Comparison of ENCODE assay signal across 8 cellular contexts in the genomic region with DNA sequence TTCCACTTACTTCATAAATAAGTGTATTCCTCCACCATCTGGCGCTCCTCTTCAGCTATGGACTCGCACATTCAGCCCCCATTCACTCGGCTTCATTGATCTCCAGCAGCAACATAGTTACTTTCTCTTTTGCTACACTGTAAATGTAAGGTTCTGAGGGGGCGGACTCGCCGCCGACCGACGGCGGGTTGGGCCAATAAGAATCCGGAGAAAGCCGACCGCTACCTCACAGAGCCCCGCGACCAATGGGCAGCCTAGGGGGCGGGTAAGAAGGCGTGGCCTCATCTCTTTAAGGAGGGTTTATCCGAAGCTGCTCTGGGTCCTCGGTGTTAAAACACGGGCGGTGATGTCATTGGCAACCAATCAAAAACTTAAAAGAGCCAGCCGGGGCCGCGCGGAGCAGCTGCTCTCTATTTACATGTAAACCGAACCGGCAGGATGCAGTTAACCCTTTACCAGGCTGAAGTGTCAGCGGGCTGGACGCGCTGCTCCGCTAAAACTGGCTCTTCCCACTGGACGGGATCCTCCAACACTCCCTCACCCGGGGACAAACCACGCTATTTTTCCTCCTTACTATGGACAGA. TPM values are rescaled to one million over a fixed set of nuclear protein-coding genes. Genes with fewer than 3 reads are reported as not detected.
A peak's percentile ranks its signal among the peaks of the same experiment; 100 is the strongest.
DNase-seq lines count a peak whose midpoint lies in the region; ATAC-seq and TF ChIP-seq lines count a peak whose summit lies in the region.

DUSP10 (minus strand) TSS at position 119 of the 584 bp plus-strand sequence. CDS start 2,345 bp downstream, outside the sequence.

- intact Hi-C loops in left ventricle myocardium superior (cut with micrococcal nuclease), result no loop called here

- peak within 1 kb of the TSS; percentile 77 for H3K27ac Mint-ChIP-seq in T-helper 1 cell treated with Interleukin-12 subunit alpha and Interleukin-12 subunit beta and Interleukin-4 antibody, amounts not matched to agents 30 μg/mL and 1 μg/mL, for 36 hours
- peak within 1 kb of the TSS; percentile 94 for H3K27ac Mint-ChIP-seq in progenitor cell of endocrine pancreas

- peaks cover 26% of the 10 kb centered on the region for H3K36me3 Mint-ChIP-seq in T-helper 1 cell treated with Interleukin-12 subunit alpha and Interleukin-12 subunit beta and Interleukin-4 antibody, amounts not matched to agents 30 μg/mL and 1 μg/mL, for 36 hours (ENCODE audit: low read depth)
- H3K36me3 Mint-ChIP-seq in progenitor cell of endocrine pancreas (ENCODE audit: insufficient read depth), result peaks cover 19% of the 10 kb centered on the region

- peak; percentile 81 for ATAC-seq in GM18498 (IDR thresholded peaks at IDR 0.05; ENCODE audit: unreplicated experiment)
- peak; percentile 84 for ATAC-seq in HG02885 (IDR thresholded peaks at IDR 0.05; ENCODE audit: poor library complexity, unreplicated experiment)
- peak; percentile 93 for ATAC-seq in left ventricle myocardium superior

- peaks cover 33% of the 10 kb centered on the region for H3K4me1 Mint-ChIP-seq in T-helper 1 cell treated with Interleukin-12 subunit alpha and Interleukin-12 subunit beta and Interleukin-4 antibody, amounts not matched to agents 30 μg/mL and 1 μg/mL, for 36 hours (ENCODE audit: low read depth)
- peaks cover 15% of the 10 kb centered on the region for H3K4me1 Mint-ChIP-seq in progenitor cell of endocrine pancreas (ENCODE audit: low read depth)

- H3K9me3 Mint-ChIP-seq in T-helper 1 cell treated with Interleukin-12 subunit alpha and Interleukin-12 subunit beta and Interleukin-4 antibody, amounts not matched to agents 30 μg/mL and 1 μg/mL, for 36 hours, result no peaks in the 10 kb centered on the region
- no peaks in the 10 kb centered on the region for H3K9me3 Mint-ChIP-seq in progenitor cell of endocrine pancreas (ENCODE audit: low read depth)

- no peak within 1 kb of the TSS for H3K4me3 Mint-ChIP-seq in T-helper 1 cell treated with Interleukin-12 subunit alpha and Interleukin-12 subunit beta and Interleukin-4 antibody, amounts not matched to agents 30 μg/mL and 1 μg/mL, for 36 hours
- no peak within 1 kb of the TSS for H3K4me3 Mint-ChIP-seq in progenitor cell of endocrine pancreas (ENCODE audit: low read depth)

- no peak for TF ChIP-seq CTCF in progenitor cell of endocrine pancreas (IDR thresholded peaks at IDR 0.05; ENCODE audit: unreplicated experiment)

- DNase-seq in NCI-H1694 treated with DMSO at 0.1 percent for 48 hours (lab: John Stamatoyannopoulos, UW) (peak; percentile 99), amygdala (lab: John Stamatoyannopoulos, UW) (peak; percentile 56 to 99 (median 98)), left ventricle myocardium superior (peak; percentile 98), progenitor cell of endocrine pancreas (ENCODE audit: low spot score, unreplicated experiment) (peak; percentile 95), ureter (ENCODE audit: low spot score) (peak; percentile 99)

- H3K27me3 Mint-ChIP-seq in T-helper 1 cell treated with Interleukin-12 subunit alpha and Interleukin-12 subunit beta and Interleukin-4 antibody, amounts not matched to agents 30 μg/mL and 1 μg/mL, for 36 hours (ENCODE audit: low read depth), result no peaks in the 10 kb centered on the region
- H3K27me3 Mint-ChIP-seq in progenitor cell of endocrine pancreas, result no peaks in the 10 kb centered on the region

RNA-seq across cellular contexts. Expression of gene DUSP10, which starts in this region (rescaled TPM):
- 3.5 TPM for total RNA-seq in left ventricle myocardium superior
- total RNA-seq in progenitor cell of endocrine pancreas, result 9.3 and 10.2 TPM in 2 replicates
- total RNA-seq in ureter, result 5.0 TPM

Comparison
In these comparisons a context has a peak if more than half of its experiments do, and no peak if none do; other contexts are left out.
1. Peak in every context shown above with its lines: DNase-seq and ATAC-seq.